In the genomic region with DNA sequence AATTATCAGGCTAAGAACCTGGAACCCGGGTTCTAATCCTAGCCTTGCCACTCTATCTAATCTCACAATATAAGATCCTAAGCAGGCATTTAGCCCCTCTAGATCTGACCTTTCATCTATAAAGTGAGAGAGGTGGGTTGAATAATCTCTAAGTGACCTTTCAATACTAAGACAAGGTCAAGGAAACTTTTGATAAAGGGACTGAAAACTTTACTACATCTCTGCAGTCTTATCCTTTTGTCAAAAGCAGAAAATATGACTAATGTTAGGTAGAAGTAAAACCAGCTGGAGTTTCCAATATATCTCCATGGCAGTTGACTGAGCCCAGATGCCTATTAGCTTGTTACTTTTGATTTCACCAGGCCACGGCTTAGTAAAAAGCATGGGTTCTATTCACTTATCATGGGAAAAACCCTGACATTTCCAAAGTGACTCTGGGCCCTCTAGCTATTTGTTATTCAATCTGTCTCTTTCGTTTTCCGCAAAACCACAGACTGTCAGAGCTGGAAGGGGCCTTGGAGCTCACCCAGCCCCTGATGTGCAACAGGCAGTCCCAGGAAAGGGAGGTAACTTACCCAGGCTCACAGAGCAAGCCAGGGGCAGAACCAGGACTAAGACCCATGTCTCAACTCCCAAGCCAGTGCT, we compare ENCODE assay signal across 1 cellular context.
TF ChIP-seq lines count a peak whose summit lies in the region.

No MANE protein-coding gene starts in this region.

TF ChIP-seq in GM12878, 131 proteins besides CTCF, POLR2A, EP300 and RAD21 (continued from another document and continues in another):
- TF ChIP-seq, protein P1, sequence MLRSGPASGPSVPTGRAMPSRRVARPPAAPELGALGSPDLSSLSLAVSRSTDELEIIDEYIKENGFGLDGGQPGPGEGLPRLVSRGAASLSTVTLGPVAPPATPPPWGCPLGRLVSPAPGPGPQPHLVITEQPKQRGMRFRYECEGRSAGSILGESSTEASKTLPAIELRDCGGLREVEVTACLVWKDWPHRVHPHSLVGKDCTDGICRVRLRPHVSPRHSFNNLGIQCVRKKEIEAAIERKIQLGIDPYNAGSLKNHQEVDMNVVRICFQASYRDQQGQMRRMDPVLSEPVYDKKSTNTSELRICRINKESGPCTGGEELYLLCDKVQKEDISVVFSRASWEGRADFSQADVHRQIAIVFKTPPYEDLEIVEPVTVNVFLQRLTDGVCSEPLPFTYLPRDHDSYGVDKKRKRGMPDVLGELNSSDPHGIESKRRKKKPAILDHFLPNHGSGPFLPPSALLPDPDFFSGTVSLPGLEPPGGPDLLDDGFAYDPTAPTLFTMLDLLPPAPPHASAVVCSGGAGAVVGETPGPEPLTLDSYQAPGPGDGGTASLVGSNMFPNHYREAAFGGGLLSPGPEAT (IDR thresholded peaks at IDR 0.05; ENCODE audit: low read depth): peak; percentile 35; the same call in 1 of the 2 replicates
- TF ChIP-seq IKZF2 (IDR thresholded peaks at IDR 0.05) (peak; percentile 54 to 68; a peak in 2 of 4 replicates), SUZ12 (IDR thresholded peaks at IDR 0.05; ENCODE audit: unreplicated experiment) (no peak), FOXM1 (IDR thresholded peaks at IDR 0.05; ENCODE audit: low read depth, low read length) (no peak), HDAC2 (IDR thresholded peaks at IDR 0.05) (no peak), CHD2 (IDR thresholded peaks at IDR 0.05; ENCODE audit: borderline replicate concordance, low read depth, low read length) (no peak), YBX1 (IDR thresholded peaks at IDR 0.05) (no peak), NR2C1 (IDR thresholded peaks at IDR 0.05) (no peak; the same call in 1 of the 2 replicates), IRF4 (IDR thresholded peaks at IDR 0.05; ENCODE audit: low read depth, low read length) (no peak), SMARCA5 (IDR thresholded peaks at IDR 0.05) (no peak), ZNF207 (IDR thresholded peaks at IDR 0.05; ENCODE audit: borderline replicate concordance) (no peak), ETV6 (conservative IDR thresholded peaks at IDR 0.05 in 1 of 2, IDR thresholded peaks at IDR 0.05 in 1 of 2; ENCODE audit: borderline replicate concordance in 1 of 2, low read depth in 1 of 2) (peak in 1 of 2 experiments; percentile 80; a peak in 2 of 4 replicates), CREM (IDR thresholded peaks at IDR 0.05; ENCODE audit: low read depth) (peak; percentile 55; the same call in 1 of the 2 replicates), TCF3 (IDR thresholded peaks at IDR 0.05; ENCODE audit: borderline replicate concordance, insufficient read depth, low read depth, low read length) (no peak), EZH2 (IDR thresholded peaks at IDR 0.05; ENCODE audit: borderline replicate concordance, control insufficient read depth, low read depth, low read length) (no peak), NR2C2 (IDR thresholded peaks at IDR 0.05; ENCODE audit: borderline replicate concordance, control insufficient read depth, insufficient read length, low read depth) (no peak), FOXK2 (IDR thresholded peaks at IDR 0.05) (no peak), BACH1 (IDR thresholded peaks at IDR 0.05; ENCODE audit: borderline replicate concordance) (no peak), POU2F2 (IDR thresholded peaks at IDR 0.05; ENCODE audit: borderline replicate concordance, low read depth, low read length) (no peak), SREBF2 (IDR thresholded peaks at IDR 0.05; ENCODE audit: low read length) (no peak), MYC (IDR thresholded peaks at IDR 0.05; ENCODE audit: insufficient read depth, insufficient read length, insufficient replicate concordance, low read length, severe bottlenecking) (no peak), EGR1 (IDR thresholded peaks at IDR 0.05; ENCODE audit: borderline replicate concordance in 1 of 2, low read depth in 2 of 2, low read length in 2 of 2) (no peak), SREBF1 (IDR thresholded peaks at IDR 0.05; ENCODE audit: low read length) (no peak), SPI1 (IDR thresholded peaks at IDR 0.05; ENCODE audit: borderline replicate concordance, insufficient read depth, low read depth, low read length) (no peak), SP1 (IDR thresholded peaks at IDR 0.05; ENCODE audit: low read depth, low read length) (no peak), RELA (IDR thresholded peaks at IDR 0.05; ENCODE audit: borderline replicate concordance, partially characterized antibody) (no peak), PAX5 (IDR thresholded peaks at IDR 0.05; ENCODE audit: borderline replicate concordance, low read depth, low read length) (no peak), ESRRA (IDR thresholded peaks at IDR 0.05; ENCODE audit: low read length) (peak; percentile 87; the same call in 1 of the 2 replicates), RFX5 (IDR thresholded peaks at IDR 0.05; ENCODE audit: low read depth, low read length) (no peak), MTA3 (IDR thresholded peaks at IDR 0.05; ENCODE audit: borderline replicate concordance, low read length) (no peak), HDAC6 (IDR thresholded peaks at IDR 0.05; ENCODE audit: unreplicated experiment) (no peak)
- TF ChIP-seq, protein P2, sequence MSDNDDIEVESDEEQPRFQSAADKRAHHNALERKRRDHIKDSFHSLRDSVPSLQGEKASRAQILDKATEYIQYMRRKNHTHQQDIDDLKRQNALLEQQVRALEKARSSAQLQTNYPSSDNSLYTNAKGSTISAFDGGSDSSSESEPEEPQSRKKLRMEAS (IDR thresholded peaks at IDR 0.05; ENCODE audit: low read depth, low read length): no peak
- TF ChIP-seq, protein P3, sequence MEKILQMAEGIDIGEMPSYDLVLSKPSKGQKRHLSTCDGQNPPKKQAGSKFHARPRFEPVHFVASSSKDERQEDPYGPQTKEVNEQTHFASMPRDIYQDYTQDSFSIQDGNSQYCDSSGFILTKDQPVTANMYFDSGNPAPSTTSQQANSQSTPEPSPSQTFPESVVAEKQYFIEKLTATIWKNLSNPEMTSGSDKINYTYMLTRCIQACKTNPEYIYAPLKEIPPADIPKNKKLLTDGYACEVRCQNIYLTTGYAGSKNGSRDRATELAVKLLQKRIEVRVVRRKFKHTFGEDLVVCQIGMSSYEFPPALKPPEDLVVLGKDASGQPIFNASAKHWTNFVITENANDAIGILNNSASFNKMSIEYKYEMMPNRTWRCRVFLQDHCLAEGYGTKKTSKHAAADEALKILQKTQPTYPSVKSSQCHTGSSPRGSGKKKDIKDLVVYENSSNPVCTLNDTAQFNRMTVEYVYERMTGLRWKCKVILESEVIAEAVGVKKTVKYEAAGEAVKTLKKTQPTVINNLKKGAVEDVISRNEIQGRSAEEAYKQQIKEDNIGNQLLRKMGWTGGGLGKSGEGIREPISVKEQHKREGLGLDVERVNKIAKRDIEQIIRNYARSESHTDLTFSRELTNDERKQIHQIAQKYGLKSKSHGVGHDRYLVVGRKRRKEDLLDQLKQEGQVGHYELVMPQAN (conservative IDR thresholded peaks at IDR 0.05): no peak
- TF ChIP-seq, protein P4, sequence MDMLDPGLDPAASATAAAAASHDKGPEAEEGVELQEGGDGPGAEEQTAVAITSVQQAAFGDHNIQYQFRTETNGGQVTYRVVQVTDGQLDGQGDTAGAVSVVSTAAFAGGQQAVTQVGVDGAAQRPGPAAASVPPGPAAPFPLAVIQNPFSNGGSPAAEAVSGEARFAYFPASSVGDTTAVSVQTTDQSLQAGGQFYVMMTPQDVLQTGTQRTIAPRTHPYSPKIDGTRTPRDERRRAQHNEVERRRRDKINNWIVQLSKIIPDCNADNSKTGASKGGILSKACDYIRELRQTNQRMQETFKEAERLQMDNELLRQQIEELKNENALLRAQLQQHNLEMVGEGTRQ (IDR thresholded peaks at IDR 0.05; ENCODE audit: borderline replicate concordance, low read depth, low read length): no peak
- TF ChIP-seq, protein P5, sequence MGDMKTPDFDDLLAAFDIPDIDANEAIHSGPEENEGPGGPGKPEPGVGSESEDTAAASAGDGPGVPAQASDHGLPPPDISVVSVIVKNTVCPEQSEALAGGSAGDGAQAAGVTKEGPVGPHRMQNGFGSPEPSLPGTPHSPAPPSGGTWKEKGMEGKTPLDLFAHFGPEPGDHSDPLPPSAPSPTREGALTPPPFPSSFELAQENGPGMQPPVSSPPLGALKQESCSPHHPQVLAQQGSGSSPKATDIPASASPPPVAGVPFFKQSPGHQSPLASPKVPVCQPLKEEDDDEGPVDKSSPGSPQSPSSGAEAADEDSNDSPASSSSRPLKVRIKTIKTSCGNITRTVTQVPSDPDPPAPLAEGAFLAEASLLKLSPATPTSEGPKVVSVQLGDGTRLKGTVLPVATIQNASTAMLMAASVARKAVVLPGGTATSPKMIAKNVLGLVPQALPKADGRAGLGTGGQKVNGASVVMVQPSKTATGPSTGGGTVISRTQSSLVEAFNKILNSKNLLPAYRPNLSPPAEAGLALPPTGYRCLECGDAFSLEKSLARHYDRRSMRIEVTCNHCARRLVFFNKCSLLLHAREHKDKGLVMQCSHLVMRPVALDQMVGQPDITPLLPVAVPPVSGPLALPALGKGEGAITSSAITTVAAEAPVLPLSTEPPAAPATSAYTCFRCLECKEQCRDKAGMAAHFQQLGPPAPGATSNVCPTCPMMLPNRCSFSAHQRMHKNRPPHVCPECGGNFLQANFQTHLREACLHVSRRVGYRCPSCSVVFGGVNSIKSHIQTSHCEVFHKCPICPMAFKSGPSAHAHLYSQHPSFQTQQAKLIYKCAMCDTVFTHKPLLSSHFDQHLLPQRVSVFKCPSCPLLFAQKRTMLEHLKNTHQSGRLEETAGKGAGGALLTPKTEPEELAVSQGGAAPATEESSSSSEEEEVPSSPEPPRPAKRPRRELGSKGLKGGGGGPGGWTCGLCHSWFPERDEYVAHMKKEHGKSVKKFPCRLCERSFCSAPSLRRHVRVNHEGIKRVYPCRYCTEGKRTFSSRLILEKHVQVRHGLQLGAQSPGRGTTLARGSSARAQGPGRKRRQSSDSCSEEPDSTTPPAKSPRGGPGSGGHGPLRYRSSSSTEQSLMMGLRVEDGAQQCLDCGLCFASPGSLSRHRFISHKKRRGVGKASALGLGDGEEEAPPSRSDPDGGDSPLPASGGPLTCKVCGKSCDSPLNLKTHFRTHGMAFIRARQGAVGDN (IDR thresholded peaks at IDR 0.05): peak; percentile 52; the same call in 1 of the 2 replicates
- TF ChIP-seq, protein P6, sequence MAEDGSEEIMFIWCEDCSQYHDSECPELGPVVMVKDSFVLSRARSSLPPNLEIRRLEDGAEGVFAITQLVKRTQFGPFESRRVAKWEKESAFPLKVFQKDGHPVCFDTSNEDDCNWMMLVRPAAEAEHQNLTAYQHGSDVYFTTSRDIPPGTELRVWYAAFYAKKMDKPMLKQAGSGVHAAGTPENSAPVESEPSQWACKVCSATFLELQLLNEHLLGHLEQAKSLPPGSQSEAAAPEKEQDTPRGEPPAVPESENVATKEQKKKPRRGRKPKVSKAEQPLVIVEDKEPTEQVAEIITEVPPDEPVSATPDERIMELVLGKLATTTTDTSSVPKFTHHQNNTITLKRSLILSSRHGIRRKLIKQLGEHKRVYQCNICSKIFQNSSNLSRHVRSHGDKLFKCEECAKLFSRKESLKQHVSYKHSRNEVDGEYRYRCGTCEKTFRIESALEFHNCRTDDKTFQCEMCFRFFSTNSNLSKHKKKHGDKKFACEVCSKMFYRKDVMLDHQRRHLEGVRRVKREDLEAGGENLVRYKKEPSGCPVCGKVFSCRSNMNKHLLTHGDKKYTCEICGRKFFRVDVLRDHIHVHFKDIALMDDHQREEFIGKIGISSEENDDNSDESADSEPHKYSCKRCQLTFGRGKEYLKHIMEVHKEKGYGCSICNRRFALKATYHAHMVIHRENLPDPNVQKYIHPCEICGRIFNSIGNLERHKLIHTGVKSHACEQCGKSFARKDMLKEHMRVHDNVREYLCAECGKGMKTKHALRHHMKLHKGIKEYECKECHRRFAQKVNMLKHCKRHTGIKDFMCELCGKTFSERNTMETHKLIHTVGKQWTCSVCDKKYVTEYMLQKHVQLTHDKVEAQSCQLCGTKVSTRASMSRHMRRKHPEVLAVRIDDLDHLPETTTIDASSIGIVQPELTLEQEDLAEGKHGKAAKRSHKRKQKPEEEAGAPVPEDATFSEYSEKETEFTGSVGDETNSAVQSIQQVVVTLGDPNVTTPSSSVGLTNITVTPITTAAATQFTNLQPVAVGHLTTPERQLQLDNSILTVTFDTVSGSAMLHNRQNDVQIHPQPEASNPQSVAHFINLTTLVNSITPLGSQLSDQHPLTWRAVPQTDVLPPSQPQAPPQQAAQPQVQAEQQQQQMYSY (CRISPR knock-in tag; IDR thresholded peaks at IDR 0.05): no peak
- TF ChIP-seq, protein P7, sequence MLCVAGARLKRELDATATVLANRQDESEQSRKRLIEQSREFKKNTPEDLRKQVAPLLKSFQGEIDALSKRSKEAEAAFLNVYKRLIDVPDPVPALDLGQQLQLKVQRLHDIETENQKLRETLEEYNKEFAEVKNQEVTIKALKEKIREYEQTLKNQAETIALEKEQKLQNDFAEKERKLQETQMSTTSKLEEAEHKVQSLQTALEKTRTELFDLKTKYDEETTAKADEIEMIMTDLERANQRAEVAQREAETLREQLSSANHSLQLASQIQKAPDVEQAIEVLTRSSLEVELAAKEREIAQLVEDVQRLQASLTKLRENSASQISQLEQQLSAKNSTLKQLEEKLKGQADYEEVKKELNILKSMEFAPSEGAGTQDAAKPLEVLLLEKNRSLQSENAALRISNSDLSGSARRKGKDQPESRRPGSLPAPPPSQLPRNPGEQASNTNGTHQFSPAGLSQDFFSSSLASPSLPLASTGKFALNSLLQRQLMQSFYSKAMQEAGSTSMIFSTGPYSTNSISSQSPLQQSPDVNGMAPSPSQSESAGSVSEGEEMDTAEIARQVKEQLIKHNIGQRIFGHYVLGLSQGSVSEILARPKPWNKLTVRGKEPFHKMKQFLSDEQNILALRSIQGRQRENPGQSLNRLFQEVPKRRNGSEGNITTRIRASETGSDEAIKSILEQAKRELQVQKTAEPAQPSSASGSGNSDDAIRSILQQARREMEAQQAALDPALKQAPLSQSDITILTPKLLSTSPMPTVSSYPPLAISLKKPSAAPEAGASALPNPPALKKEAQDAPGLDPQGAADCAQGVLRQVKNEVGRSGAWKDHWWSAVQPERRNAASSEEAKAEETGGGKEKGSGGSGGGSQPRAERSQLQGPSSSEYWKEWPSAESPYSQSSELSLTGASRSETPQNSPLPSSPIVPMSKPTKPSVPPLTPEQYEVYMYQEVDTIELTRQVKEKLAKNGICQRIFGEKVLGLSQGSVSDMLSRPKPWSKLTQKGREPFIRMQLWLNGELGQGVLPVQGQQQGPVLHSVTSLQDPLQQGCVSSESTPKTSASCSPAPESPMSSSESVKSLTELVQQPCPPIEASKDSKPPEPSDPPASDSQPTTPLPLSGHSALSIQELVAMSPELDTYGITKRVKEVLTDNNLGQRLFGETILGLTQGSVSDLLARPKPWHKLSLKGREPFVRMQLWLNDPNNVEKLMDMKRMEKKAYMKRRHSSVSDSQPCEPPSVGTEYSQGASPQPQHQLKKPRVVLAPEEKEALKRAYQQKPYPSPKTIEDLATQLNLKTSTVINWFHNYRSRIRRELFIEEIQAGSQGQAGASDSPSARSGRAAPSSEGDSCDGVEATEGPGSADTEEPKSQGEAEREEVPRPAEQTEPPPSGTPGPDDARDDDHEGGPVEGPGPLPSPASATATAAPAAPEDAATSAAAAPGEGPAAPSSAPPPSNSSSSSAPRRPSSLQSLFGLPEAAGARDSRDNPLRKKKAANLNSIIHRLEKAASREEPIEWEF (IDR thresholded peaks at IDR 0.05; ENCODE audit: insufficient replicate concordance, low read depth, low read length): no peak
- TF ChIP-seq, protein P8, sequence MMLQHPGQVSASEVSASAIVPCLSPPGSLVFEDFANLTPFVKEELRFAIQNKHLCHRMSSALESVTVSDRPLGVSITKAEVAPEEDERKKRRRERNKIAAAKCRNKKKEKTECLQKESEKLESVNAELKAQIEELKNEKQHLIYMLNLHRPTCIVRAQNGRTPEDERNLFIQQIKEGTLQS (IDR thresholded peaks at IDR 0.05; ENCODE audit: borderline replicate concordance, extremely low read depth, low read depth, low read length): no peak
